In genomic region chr5:56045469-56045868, GRCh38 we compare ENCODE assay signal across 30 cellular contexts.
"Had no signal": no experiment of that assay in that cellular context is flagged by ENCODE, and none has a peak within 500 bp of the region (broad histone marks: within the 10 kb centered on the region; RNA-seq: fewer than 3 reads in every experiment).

No MANE protein-coding gene starts in this region.

- H3K9me3 Mint-ChIP-seq: activated CD4-positive, alpha-beta memory T cell treated with anti-CD3 and anti-CD28 coated beads for 36 hours; effector memory CD8-positive, alpha-beta T cell had no signal

- H3K4me3 ChIP-seq: adrenal gland, body of pancreas, esophagus muscularis mucosa, gastrocnemius medialis, heart left ventricle had no signal

- FAIRE-seq: colon had no signal

- H3K4me1 ChIP-seq: foreskin keratinocyte, gastrocnemius medialis had no signal

- H3K4me3 Mint-ChIP-seq: activated CD4-positive, alpha-beta memory T cell treated with anti-CD3 and anti-CD28 coated beads for 36 hours; activated CD4-positive, alpha-beta T cell treated with anti-CD3 and anti-CD28 coated beads for 36 hours; activated CD4-positive, alpha-beta T cell treated with anti-CD3 and anti-CD28 coated beads, Interleukin-2, amount 10 ng/mL, durations not matched to agents 24 days and 14 days; activated CD8-positive, alpha-beta memory T cell treated with anti-CD3 and anti-CD28 coated beads, Interleukin-2, amount 10 ng/mL, durations not matched to agents 7 days and 5 days; activated CD8-positive, alpha-beta T cell treated with anti-CD3 and anti-CD28 coated beads, Interleukin-2, amount 10 ng/mL, durations not matched to agents 7 days and 5 days; activated naive CD8-positive, alpha-beta T cell treated with anti-CD3 and anti-CD28 coated beads for 36 hours; activated naive CD8-positive, alpha-beta T cell treated with anti-CD3 and anti-CD28 coated beads, Interleukin-2, amount 50 U/mL, for 24 hours; effector memory CD8-positive, alpha-beta T cell had no signal

- H3K27ac ChIP-seq: adrenal gland, body of pancreas, esophagus muscularis mucosa, foreskin keratinocyte, gastrocnemius medialis, heart left ventricle had no signal

- DNase-seq: activated CD4-positive, alpha-beta T cell treated with anti-CD3 and anti-CD28 coated beads for 36 hours; activated CD4-positive, alpha-beta T cell treated with anti-CD3 and anti-CD28 coated beads, Interleukin-2, amount 10 ng/mL, durations not matched to agents 24 days and 14 days; activated CD4-positive, CD25-positive, alpha-beta regulatory T cell; activated CD4-positive, CD25-positive, alpha-beta regulatory T cell treated with anti-CD3 and anti-CD28 coated beads, Interleukin-2, amount 50 U/mL, for 72 hours; activated CD8-positive, alpha-beta memory T cell treated with anti-CD3 and anti-CD28 coated beads, Interleukin-2, amount 10 ng/mL, durations not matched to agents 7 days and 5 days; activated CD8-positive, alpha-beta memory T cell treated with anti-CD3 and anti-CD28 coated beads, Interleukin-2, amount 50 U/mL, for 4 hours; activated CD8-positive, alpha-beta T cell treated with anti-CD3 and anti-CD28 coated beads, Interleukin-2, amount 10 ng/mL, durations not matched to agents 7 days and 5 days; activated gamma-delta T cell; activated naive CD4-positive, alpha-beta T cell; activated naive CD4-positive, alpha-beta T cell treated with anti-CD3 and anti-CD28 coated beads, Interleukin-2, amount 50 U/mL, for 16 hours; activated naive CD8-positive, alpha-beta T cell treated with anti-CD3 and anti-CD28 coated beads for 36 hours; activated naive CD8-positive, alpha-beta T cell treated with anti-CD3 and anti-CD28 coated beads, Interleukin-2, amount 50 U/mL, for 24 hours; activated T-cell treated with anti-CD3 and anti-CD28 coated beads, Interleukin-2, amount 50 U/mL, for 48 hours; adrenal gland; amygdala; aorta; body of pancreas; caudate nucleus; cortex of kidney; dermis blood vessel endothelial cell; effector CD4-positive, alpha-beta T cell; effector memory CD8-positive, alpha-beta T cell; erythroblast; foreskin keratinocyte; gastrocnemius medialis; glutamatergic neuron; heart left ventricle had no signal

- H3K9me3 ChIP-seq: adrenal gland, body of pancreas, gastrocnemius medialis had no signal

- ATAC-seq: activated CD8-positive, alpha-beta memory T cell treated with anti-CD3 and anti-CD28 coated beads, Interleukin-2, amount 10 ng/mL, durations not matched to agents 7 days and 5 days; activated CD8-positive, alpha-beta T cell treated with anti-CD3 and anti-CD28 coated beads, Interleukin-2, amount 10 ng/mL, durations not matched to agents 7 days and 5 days; activated naive CD8-positive, alpha-beta T cell treated with anti-CD3 and anti-CD28 coated beads, Interleukin-2, amount 50 U/mL, for 24 hours; body of pancreas; effector memory CD8-positive, alpha-beta T cell; foreskin keratinocyte; gastrocnemius medialis; heart left ventricle had no signal

- H3K27ac Mint-ChIP-seq: activated CD4-positive, alpha-beta memory T cell treated with anti-CD3 and anti-CD28 coated beads for 36 hours; activated CD4-positive, alpha-beta T cell treated with anti-CD3 and anti-CD28 coated beads for 36 hours; activated CD4-positive, alpha-beta T cell treated with anti-CD3 and anti-CD28 coated beads, Interleukin-2, amount 10 ng/mL, durations not matched to agents 24 days and 14 days; activated CD8-positive, alpha-beta memory T cell treated with anti-CD3 and anti-CD28 coated beads, Interleukin-2, amount 10 ng/mL, durations not matched to agents 7 days and 5 days; activated CD8-positive, alpha-beta T cell treated with anti-CD3 and anti-CD28 coated beads, Interleukin-2, amount 10 ng/mL, durations not matched to agents 7 days and 5 days; activated naive CD8-positive, alpha-beta T cell treated with anti-CD3 and anti-CD28 coated beads for 36 hours; activated naive CD8-positive, alpha-beta T cell treated with anti-CD3 and anti-CD28 coated beads, Interleukin-2, amount 50 U/mL, for 24 hours; effector memory CD8-positive, alpha-beta T cell had no signal

- H3K27me3 Mint-ChIP-seq: activated CD4-positive, alpha-beta memory T cell treated with anti-CD3 and anti-CD28 coated beads for 36 hours; activated CD4-positive, alpha-beta T cell treated with anti-CD3 and anti-CD28 coated beads for 36 hours; activated naive CD8-positive, alpha-beta T cell treated with anti-CD3 and anti-CD28 coated beads for 36 hours; activated naive CD8-positive, alpha-beta T cell treated with anti-CD3 and anti-CD28 coated beads, Interleukin-2, amount 50 U/mL, for 24 hours had no signal

- H3K36me3 ChIP-seq: adrenal gland, esophagus muscularis mucosa, gastrocnemius medialis, heart left ventricle had no signal

- H3K36me3 Mint-ChIP-seq: activated CD4-positive, alpha-beta memory T cell treated with anti-CD3 and anti-CD28 coated beads for 36 hours had no signal

- H3K27me3 ChIP-seq: adrenal gland, body of pancreas, esophagus muscularis mucosa, gastrocnemius medialis, heart left ventricle had no signal
